ENCODE assay signal across 34 cellular contexts in genomic region chr15:34357653-34358052, GRCh38. TPM values are rescaled to one million over a fixed set of nuclear protein-coding genes. Genes with fewer than 3 reads are reported as not detected.
"Had no signal": no experiment of that assay in that cellular context is flagged by ENCODE, and none has a peak within 500 bp of the region (broad histone marks: within the 10 kb centered on the region; RNA-seq: fewer than 3 reads in every experiment).

No MANE protein-coding gene starts in this region.

- H3K4me1 ChIP-seq: colonic mucosa, gastrocnemius medialis, heart right ventricle, left lung, lower lobe of right lung had no signal

- H3K27ac ChIP-seq: colonic mucosa, epithelial cell of prostate, esophagus squamous epithelium, gastrocnemius medialis, heart right ventricle, left lung, lower lobe of right lung had no signal

- ATAC-seq: effector memory CD8-positive, alpha-beta T cell; esophagus mucosa; gastrocnemius medialis; heart right ventricle; left cardiac atrium; left lung; left ventricle myocardium superior; lower lobe of right lung; naive thymus-derived CD4-positive, alpha-beta T cell had no signal

- H3K9me3 ChIP-seq: colonic mucosa, esophagus squamous epithelium, gastrocnemius medialis, heart right ventricle, left lung, lower lobe of right lung had no signal

- H3K27me3 Mint-ChIP-seq: dendritic cell treated with granulocyte-macrophage colony-stimulating factor and Interleukin-4, amounts not matched to agents 40 ng/mL and 50 ng/mL, for 4 days; effector memory CD8-positive, alpha-beta T cell; naive thymus-derived CD4-positive, alpha-beta T cell had no signal

- H3K4me3 ChIP-seq: colonic mucosa, esophagus squamous epithelium, gastrocnemius medialis, heart right ventricle, left lung, lower lobe of right lung had no signal

- H3K9me3 Mint-ChIP-seq: dendritic cell treated with granulocyte-macrophage colony-stimulating factor and Interleukin-4, amounts not matched to agents 40 ng/mL and 50 ng/mL, for 4 days; effector memory CD8-positive, alpha-beta T cell; endodermal cell; naive thymus-derived CD4-positive, alpha-beta T cell had no signal

- DNase-seq: colonic mucosa; cortex of kidney; effector CD8-positive, alpha-beta T cell; effector memory CD8-positive, alpha-beta T cell; endodermal cell; esophagus squamous epithelium; foreskin melanocyte; gastrocnemius medialis; glutamatergic neuron; head of caudate nucleus; heart right ventricle; hippocampal formation; left cardiac atrium; left lung; left ventricle myocardium superior; lower lobe of right lung; mesenchymal stem cell; midbrain; naive thymus-derived CD4-positive, alpha-beta T cell had no signal

- H3K27me3 ChIP-seq: colonic mucosa, esophagus squamous epithelium, gastrocnemius medialis, heart right ventricle, left lung had no signal

- H3K27ac Mint-ChIP-seq: dendritic cell treated with granulocyte-macrophage colony-stimulating factor and Interleukin-4, amounts not matched to agents 40 ng/mL and 50 ng/mL, for 4 days; effector memory CD8-positive, alpha-beta T cell; endodermal cell had no signal

- FAIRE-seq: endometrium, endothelial cell of umbilical vein, islet of Langerhans, keratinocyte had no signal

- H3K4me3 Mint-ChIP-seq: dendritic cell treated with granulocyte-macrophage colony-stimulating factor and Interleukin-4, amounts not matched to agents 40 ng/mL and 50 ng/mL, for 4 days; effector memory CD8-positive, alpha-beta T cell; endodermal cell; naive thymus-derived CD4-positive, alpha-beta T cell had no signal

- H3K4me1 Mint-ChIP-seq: endodermal cell had no signal

RNA-seq across cellular contexts. Expression of gene NUTM1, which starts 14.5 kb away (rescaled TPM):
- total RNA-seq: colonic mucosa; dermis microvascular lymphatic vessel endothelial cell; endothelial cell of umbilical vein; esophagus mucosa; esophagus squamous epithelium; gastrocnemius medialis; glomerular endothelial cell; heart right ventricle; kidney epithelial cell; left cardiac atrium; left lung; left ventricle myocardium superior; lower leg skin; lower lobe of right lung; lung microvascular endothelial cell; mesenteric fat pad; mononuclear cell; mucosa of gallbladder; naive thymus-derived CD4-positive, alpha-beta T cell had no signal
- polyA plus RNA-seq: endothelial cell of umbilical vein; keratinocyte; naive thymus-derived CD4-positive, alpha-beta T cell had no signal
